ENCODE assay signal across 18 cellular contexts in genomic region chr15:99130765-99131440, GRCh38.
"Had no signal": no experiment of that assay in that cellular context is flagged by ENCODE, and none has a peak within 500 bp of the region (broad histone marks: within the 10 kb centered on the region; RNA-seq: fewer than 3 reads in every experiment).

No MANE protein-coding gene starts in this region.

- H3K27ac ChIP-seq: cardiac muscle cell, colonic mucosa, epithelial cell of prostate had no signal

- DNase-seq: activated CD4-positive, alpha-beta memory T cell treated with anti-CD3 and anti-CD28 coated beads, Interleukin-2, amount 10 ng/mL, durations not matched to agents 7 days and 5 days; activated CD4-positive, alpha-beta T cell treated with anti-CD3 and anti-CD28 coated beads for 1 hour; activated gamma-delta T cell treated with Interleukin-2 at 50 U/mL for 16 hours; activated naive CD8-positive, alpha-beta T cell treated with anti-CD3 and anti-CD28 coated beads, Interleukin-2, amount 10 ng/mL, durations not matched to agents 7 days and 5 days; activated T-cell treated with anti-CD3 and anti-CD28 coated beads, Interleukin-2, amount 50 U/mL, for 48 hours; aorta; colonic mucosa; effector CD4-positive, alpha-beta T cell; hypothalamus; left cardiac atrium; mammary epithelial cell; natural killer cell; stimulated activated CD4-positive, alpha-beta T cell treated with anti-CD3 and anti-CD28 coated beads, Interleukin-4, amount 100 ng/mL, for 1 hour; substantia nigra; T1000 had no signal

- ATAC-seq: natural killer cell had no signal

- H3K27me3 ChIP-seq: cardiac muscle cell, colonic mucosa, upper lobe of left lung had no signal

- H3K4me1 ChIP-seq: colonic mucosa had no signal

- H3K36me3 ChIP-seq: cardiac muscle cell, colonic mucosa had no signal

- H3K4me3 ChIP-seq: cardiac muscle cell, colonic mucosa had no signal

- H3K9me3 ChIP-seq: colonic mucosa, upper lobe of left lung had no signal
